ENCODE assay signal across 15 cellular contexts in the genomic region with DNA sequence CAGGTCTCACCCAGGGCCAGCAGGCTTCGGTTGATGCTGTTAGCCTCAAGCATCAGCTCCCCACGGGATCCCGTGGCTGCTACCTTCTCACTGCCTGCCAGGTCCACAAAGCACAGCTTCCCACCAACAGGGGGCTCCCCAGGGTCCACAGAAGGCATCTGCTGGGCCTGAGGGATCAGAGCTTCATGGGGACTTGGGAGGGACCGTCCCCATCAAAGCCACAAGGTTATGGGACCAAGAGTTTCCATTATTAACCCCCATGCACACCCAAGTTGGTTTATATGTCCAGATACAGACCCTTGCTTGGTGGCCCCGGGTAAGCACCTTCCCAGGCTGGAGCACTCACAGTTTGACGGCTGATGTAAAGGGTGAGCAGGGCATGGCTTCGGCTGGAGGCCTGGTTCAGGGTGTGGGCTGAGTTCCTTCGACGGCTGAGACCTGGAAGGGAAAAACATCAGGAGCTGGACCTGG. TPM values are rescaled to one million over a fixed set of nuclear protein-coding genes. Genes with fewer than 3 reads are reported as not detected.
A peak's percentile ranks its signal among the peaks of the same experiment; 100 is the strongest.
DNase-seq lines count a peak whose midpoint lies in the region; ATAC-seq and TF ChIP-seq lines count a peak whose summit lies in the region.
"Had no signal": no experiment of that assay in that cellular context is flagged by ENCODE, and none has a peak within 500 bp of the region (broad histone marks: within the 10 kb centered on the region; RNA-seq: fewer than 3 reads in every experiment).

No MANE protein-coding gene starts in this region.

- H3K9me2 ChIP-seq in DOHH2 (replicated peaks; ENCODE audit: control insufficient read depth, low read length), result no peaks in the 10 kb centered on the region

- H3K4me1 ChIP-seq in DOHH2 (ENCODE audit: control insufficient read depth, low read length), result no peaks in the 10 kb centered on the region
- H3K4me1 ChIP-seq in psoas muscle, result no peaks in the 10 kb centered on the region

- ATAC-seq in psoas muscle, result no peak
- ATAC-seq in HG02642 (IDR thresholded peaks at IDR 0.05; ENCODE audit: poor library complexity, unreplicated experiment), result no peak

- peaks cover 5 to 19% (median 9%) of the 10 kb centered on the region in 3 donors for H3K27me3 Mint-ChIP-seq in immature natural killer cell (ENCODE audit: low read depth in 3 of 3)

- DNase-seq in WERI-Rb-1 (peak; percentile 68), immature natural killer cell (no peak), NCI-H146 (lab: John Stamatoyannopoulos, UW) (no peak), psoas muscle (no peak), NCI-H2196 (lab: John Stamatoyannopoulos, UW; ENCODE audit: unreplicated experiment) (no peak)
- DNase-seq: CD8-positive, alpha-beta memory T cell; effector CD8-positive, alpha-beta T cell; hypothalamus; NCI-H446 treated with DMSO at 0.1 percent for 48 hours; SHP77 treated with DMSO at 0.1 percent for 48 hours had no signal

- H3K36me3 ChIP-seq in DOHH2 (ENCODE audit: control insufficient read depth, low read length) (no peaks in the 10 kb centered on the region), WERI-Rb-1 (peaks cover 68% of the 10 kb centered on the region), psoas muscle (ENCODE audit: insufficient read depth in 1 of 2, low read depth in 1 of 2) (no peaks in the 10 kb centered on the region)

- H3K4me1 Mint-ChIP-seq in immature natural killer cell, result peaks cover 5 to 7% of the 10 kb centered on the region in 2 donors

- H3K4me3 Mint-ChIP-seq in immature natural killer cell, result peak overlapping the region in 3 of 5 donors; percentile 6 to 60 (median 47)

- intact Hi-C loops in psoas muscle (cut with DNase I), result no loop called here

- H4K20me1 ChIP-seq in DOHH2 (ENCODE audit: control insufficient read depth, insufficient read depth, low read depth, low read length), result no peaks in the 10 kb centered on the region

- peaks cover 0 to 2% (median 0%) of the 10 kb centered on the region in 6 donors for H3K9me3 Mint-ChIP-seq in immature natural killer cell
- H3K9me3 Mint-ChIP-seq: CD8-positive, alpha-beta memory T cell had no signal

- H3F3A ChIP-seq in DOHH2 (ENCODE audit: control insufficient read depth, insufficient read depth), result no peaks in the 10 kb centered on the region

- H3K27ac ChIP-seq in 22Rv1, result peak overlapping the region; percentile 23; the same call in 1 of the 2 replicates
- H3K27ac ChIP-seq in DOHH2 (ENCODE audit: low read depth, low read length), result no peak overlapping the region
- H3K27ac ChIP-seq in WERI-Rb-1, result no peak overlapping the region
- H3K27ac ChIP-seq in psoas muscle, result no peak overlapping the region

- no peak overlapping the region for H3K4me3 ChIP-seq in DOHH2 (ENCODE audit: low read length)
- no peak overlapping the region for H3K4me3 ChIP-seq in WERI-Rb-1 (ENCODE audit: low read depth, low read length)
- no peak overlapping the region for H3K4me3 ChIP-seq in psoas muscle

- H3K9me3 ChIP-seq in DOHH2 (ENCODE audit: control insufficient read depth, insufficient read depth, low read length) (no peaks in the 10 kb centered on the region), WERI-Rb-1 (ENCODE audit: severe bottlenecking) (peaks cover 2% of the 10 kb centered on the region), psoas muscle (no peaks in the 10 kb centered on the region)

- peak; percentile 9; the same call in 1 of the 2 replicates for TF ChIP-seq CTCF in 22Rv1 (IDR thresholded peaks at IDR 0.05)
- TF ChIP-seq CTCF in DOHH2 (IDR thresholded peaks at IDR 0.05; ENCODE audit: low read depth, low read length, poor library complexity, severe bottlenecking), result peak; percentile 30
- TF ChIP-seq CTCF in WERI-Rb-1 (IDR thresholded peaks at IDR 0.05; ENCODE audit: low read depth, low read length), result peak; percentile 79
- TF ChIP-seq CTCF in psoas muscle (IDR thresholded peaks at IDR 0.05), result no peak

- 85 to 89% (median 87%) methylated on average over 9 of the region's 9 CpGs for WGBS in psoas muscle, 3 donors

- H3K4me2 ChIP-seq in DOHH2 (ENCODE audit: low read length), result no peak overlapping the region

- H3K27me3 ChIP-seq in DOHH2 (ENCODE audit: control insufficient read depth, low read length) (no peaks in the 10 kb centered on the region), WERI-Rb-1 (ENCODE audit: insufficient read depth, low read depth, severe bottlenecking) (no peaks in the 10 kb centered on the region), psoas muscle (ENCODE audit: insufficient read depth in 3 of 3, low read length in 2 of 3) (peaks cover 0 to 23% (median 2%) of the 10 kb centered on the region in 3 donors)

- H3K79me2 ChIP-seq in DOHH2 (ENCODE audit: control insufficient read depth, low read length), result no peaks in the 10 kb centered on the region

- no peak overlapping the region for H3K27ac Mint-ChIP-seq in immature natural killer cell

- H3K36me3 Mint-ChIP-seq in immature natural killer cell, result no peaks in the 10 kb centered on the region
- H3K36me3 Mint-ChIP-seq: CD8-positive, alpha-beta memory T cell had no signal

RNA-seq across cellular contexts. Expression of gene KIF12, which starts 3.0 kb away (rescaled TPM):
- not detected for polyA plus RNA-seq in immature natural killer cell
- total RNA-seq in psoas muscle, result under 1 TPM in 1 of 4 donors, not detected in 3; 0.13 TPM
- under 1 TPM in 2 of 3 donors, not detected in 1; 0.03 to 0.04 TPM for polyA plus RNA-seq in psoas muscle
- total RNA-seq: activated CD8-positive, alpha-beta memory T cell treated with anti-CD3 and anti-CD28 coated beads for 36 hours; CD8-positive, alpha-beta memory T cell had no signal
- polyA plus RNA-seq: CD8-positive, alpha-beta memory T cell had no signal

RNA-seq across cellular contexts. Expression of gene AMBP, which starts 18.0 kb away (rescaled TPM):
- polyA plus RNA-seq in immature natural killer cell (not detected), psoas muscle (not detected)
- total RNA-seq in psoas muscle, result under 1 TPM in 2 of 4 donors, not detected in 2; 0.16 to 0.84 TPM
- total RNA-seq: activated CD8-positive, alpha-beta memory T cell treated with anti-CD3 and anti-CD28 coated beads for 36 hours; CD8-positive, alpha-beta memory T cell; urinary bladder had no signal
- polyA plus RNA-seq: CD8-positive, alpha-beta memory T cell had no signal

RNA-seq across cellular contexts. Expression of gene COL27A1, which starts 59.3 kb away (rescaled TPM):
- not detected for polyA plus RNA-seq in immature natural killer cell
- 1 to 10 TPM; 3.9 to 8.5 (median 4.7) TPM for total RNA-seq in psoas muscle
- 1 to 10 TPM; 1.1 to 2.1 (median 1.8) TPM for polyA plus RNA-seq in psoas muscle
- polyA plus RNA-seq: CD8-positive, alpha-beta memory T cell had no signal
